ENCODE assay signal across 12 cellular contexts in genomic region chr9:88535932-88536324, GRCh38. TPM values are rescaled to one million over a fixed set of nuclear protein-coding genes. Genes with fewer than 3 reads are reported as not detected.
DNase-seq lines count a peak whose midpoint lies in the region; FAIRE-seq and TF ChIP-seq lines count a peak whose summit lies in the region.
"Had no signal": no experiment of that assay in that cellular context is flagged by ENCODE, and none has a peak within 500 bp of the region (broad histone marks: within the 10 kb centered on the region; RNA-seq: fewer than 3 reads in every experiment).

No MANE protein-coding gene starts in this region.

- H3K56ac ChIP-seq in H1 (replicated peaks; ENCODE audit: insufficient read length, low read depth, low read length), result no peak overlapping the region

- H3K27ac ChIP-seq in ACC112 (ENCODE audit: low read depth, low read length) (no peak overlapping the region), H1 (ENCODE audit: low read depth, low read length) (no peak overlapping the region), muscle layer of duodenum (ENCODE audit: low read length) (no peak overlapping the region)

- H2BK120ac ChIP-seq in H1 (replicated peaks; ENCODE audit: low read depth, low read length), result no peak overlapping the region

- H2AFZ ChIP-seq in ACC112 (ENCODE audit: low read length, unreplicated experiment) (no peak overlapping the region), H1 (ENCODE audit: low read length) (no peak overlapping the region)

- H2BK5ac ChIP-seq in H1 (ENCODE audit: low read depth, low read length), result no peak overlapping the region

- peak overlapping the region; percentile 67 to 90 for H3K4me2 ChIP-seq in H1 (ENCODE audit: insufficient read depth in 1 of 2, low read depth in 2 of 2, low read length in 2 of 2)

- H3K23ac ChIP-seq in H1 (ENCODE audit: insufficient read length), result no peak overlapping the region

- no peak overlapping the region for H3K18ac ChIP-seq in H1 (ENCODE audit: extremely low read depth, low read length)

- CTCF ChIA-PET in H1 (lab: Charles Lee; ENCODE audit: partially characterized antibody), result interaction anchor here (0.8 to 2.1 kb wide), 8 partner anchors 15 to 465 kb away, joined by 3 to 6 read pairs (median 3); no protein-coding TSS in a partner anchor

- H3K9ac ChIP-seq in H1 (replicated peaks in 1 of 4; ENCODE audit: extremely low read depth in 1 of 4, low read depth in 3 of 4, low read length in 3 of 4), result no peak overlapping the region

- H3K27me3 Mint-ChIP-seq in activated naive CD8-positive, alpha-beta T cell treated with anti-CD3 and anti-CD28 coated beads for 36 hours, result peaks cover 89% of the 10 kb centered on the region

- peaks cover 8% of the 10 kb centered on the region for H3K4me1 Mint-ChIP-seq in activated naive CD8-positive, alpha-beta T cell treated with anti-CD3 and anti-CD28 coated beads for 36 hours

- peaks cover 1% of the 10 kb centered on the region for H3K9me3 Mint-ChIP-seq in activated naive CD8-positive, alpha-beta T cell treated with anti-CD3 and anti-CD28 coated beads for 36 hours

- H4K8ac ChIP-seq in H1 (ENCODE audit: extremely low read depth, insufficient read depth, low read length), result no peak overlapping the region

- TF ChIP-seq CTCF in H1 (IDR thresholded peaks at IDR 0.05; ENCODE audit: control extremely low read depth in 1 of 3, insufficient read depth in 1 of 3, low read depth in 1 of 3, low read length in 3 of 3), result no peak

- no peak overlapping the region for H2AK5ac ChIP-seq in H1 (ENCODE audit: low read depth, low read length)

- H3K4me3 ChIP-seq in ACC112 (ENCODE audit: low read depth, low read length), result peak overlapping the region; percentile 82
- peak overlapping the region; percentile 55 to 91 (median 62); a peak in 7 of 8 replicates for H3K4me3 ChIP-seq in H1 (ENCODE audit: extremely low read depth in 1 of 4, insufficient read depth in 2 of 4, low read depth in 3 of 4, low read length in 4 of 4)
- peak overlapping the region; percentile 7 to 72 for H3K4me3 ChIP-seq in muscle layer of duodenum (ENCODE audit: low read depth in 1 of 2, low read length in 2 of 2)
- no peak overlapping the region for H3K4me3 ChIP-seq in HAP-1

- H3K79me2 ChIP-seq in ACC112 (ENCODE audit: control insufficient read depth, insufficient read depth, low read length, unreplicated experiment), result peaks cover 16% of the 10 kb centered on the region
- H3K79me2 ChIP-seq in H1 (ENCODE audit: control insufficient read depth in 1 of 2, insufficient read depth in 2 of 2, low read length in 2 of 2), result no peaks in the 10 kb centered on the region

- TF ChIP-seq POLR2A in H1 (IDR thresholded peaks at IDR 0.05; ENCODE audit: control extremely low read depth in 1 of 2, low read depth in 2 of 2, low read length in 2 of 2), result no peak

- peaks cover 13% of the 10 kb centered on the region; the same call in 1 of the 2 replicates for H3K23me2 ChIP-seq in H1 (ENCODE audit: low read depth, low read length)

- H3K4me3 Mint-ChIP-seq in activated naive CD8-positive, alpha-beta T cell treated with anti-CD3 and anti-CD28 coated beads for 36 hours, result no peak overlapping the region

- no peak overlapping the region for H4K91ac ChIP-seq in H1 (replicated peaks; ENCODE audit: insufficient read length, low read length)

- H3K79me1 ChIP-seq in H1 (ENCODE audit: low read depth, low read length), result 0 out of 2 replicates have a peak, but pooled peaks cover 9% of the 10 kb centered on the region

- peaks cover 2 to 7% of the 10 kb centered on the region in 2 experiments for H4K20me1 ChIP-seq in H1 (replicated peaks in 1 of 2; ENCODE audit: control insufficient read depth in 1 of 2, insufficient read depth in 2 of 2, low read length in 2 of 2)

- no peak for TF ChIP-seq RAD21 in H1 (IDR thresholded peaks at IDR 0.05 in 1 of 2, conservative IDR thresholded peaks at IDR 0.05 in 1 of 2; ENCODE audit: low read depth in 2 of 2, low read length in 2 of 2)

- in situ Hi-C loops in HAP-1 (cut with MboI; ENCODE audit: low sequenced_read_pairs), result no loop called here

- TF ChIP-seq EP300 in H1 (IDR thresholded peaks at IDR 0.05; ENCODE audit: borderline replicate concordance in 1 of 2, low read depth in 2 of 2, low read length in 2 of 2), result no peak

- H3K36me3 ChIP-seq in ACC112 (ENCODE audit: insufficient read depth, low read length) (no peaks in the 10 kb centered on the region), H1 (ENCODE audit: control insufficient read depth in 2 of 4, insufficient read depth in 4 of 4, low read length in 3 of 4) (no peaks in the 10 kb centered on the region), muscle layer of duodenum (ENCODE audit: control insufficient read depth in 1 of 2, insufficient read depth in 2 of 2, low read length in 2 of 2) (no peaks in the 10 kb centered on the region), HAP-1 (replicated peaks) (no peaks in the 10 kb centered on the region)
- H3K36me3 ChIP-seq: pancreas had no signal

- H3K36me3 Mint-ChIP-seq in activated naive CD8-positive, alpha-beta T cell treated with anti-CD3 and anti-CD28 coated beads for 36 hours, result no peaks in the 10 kb centered on the region

- H4K5ac ChIP-seq in H1 (ENCODE audit: insufficient read length, low read depth, low read length), result no peak overlapping the region

- POLR2A ChIA-PET in H1 (lab: Charles Lee; ENCODE audit: partially characterized antibody), result interaction anchor here (0.7 to 1.1 kb wide), 4 partner anchors 31 to 209 kb away, joined by 3 read pairs; no protein-coding TSS in a partner anchor

- no peak overlapping the region for H2BK20ac ChIP-seq in H1 (ENCODE audit: low read length)

- H3K4me1 ChIP-seq in ACC112 (ENCODE audit: control insufficient read depth, insufficient read depth, low read length, unreplicated experiment) (peaks cover 35% of the 10 kb centered on the region), H1 (replicated peaks in 1 of 4; ENCODE audit: control insufficient read depth in 3 of 4, insufficient read depth in 4 of 4, low read length in 3 of 4) (peaks cover 0 to 5% (median 4%) of the 10 kb centered on the region in 4 experiments; a peak in 5 of 7 replicates), muscle layer of duodenum (ENCODE audit: control insufficient read depth in 1 of 2, insufficient read depth in 2 of 2, low read length in 2 of 2) (peaks cover 0 to 18% of the 10 kb centered on the region in 2 donors), HAP-1 (peaks cover 6% of the 10 kb centered on the region)

- no peak overlapping the region for H3K4ac ChIP-seq in H1 (replicated peaks; ENCODE audit: insufficient read length, low read depth, low read length)

- no peak for FAIRE-seq in H1 (lab: Jason Lieb, UNC)
- FAIRE-seq: pancreas, TTC549 had no signal

- H3K27me3 ChIP-seq in ACC112 (ENCODE audit: insufficient read depth, low read length) (no peaks in the 10 kb centered on the region), H1 (replicated peaks in 1 of 4; ENCODE audit: control insufficient read depth in 3 of 4, extremely low read depth in 1 of 4, insufficient read depth in 3 of 4, low read length in 3 of 4) (peaks cover 0 to 15% (median 12%) of the 10 kb centered on the region in 4 experiments; a peak in 4 of 7 replicates), muscle layer of duodenum (ENCODE audit: low read depth, low read length) (no peaks in the 10 kb centered on the region), HAP-1 (ENCODE audit: low read depth) (no peaks in the 10 kb centered on the region)
- H3K27me3 ChIP-seq: pancreas had no signal

- no peak overlapping the region for H3K27ac Mint-ChIP-seq in activated naive CD8-positive, alpha-beta T cell treated with anti-CD3 and anti-CD28 coated beads for 36 hours

- WGBS in H1 (ENCODE audit: extremely low coverage in 1 of 2, insufficient coverage in 1 of 2, insufficient read length in 1 of 2, insufficient replicate concordance in 2 of 2, low coverage in 1 of 2, low lambda C conversion rate in 2 of 2, missing lambda C conversion rate in 1 of 2), 2 experiments, result 68% methylated on average over 19 of the region's 26 CpGs; no CpG with 5 or more reads in 1 of the 2 experiments

- H3K14ac ChIP-seq in H1 (ENCODE audit: insufficient read length), result no peak overlapping the region

- no peak overlapping the region for H2BK12ac ChIP-seq in H1 (ENCODE audit: low read depth, low read length)

- H3K9me3 ChIP-seq in H1 (ENCODE audit: insufficient read depth in 2 of 2, low read depth in 1 of 2, low read length in 1 of 2) (no peaks in the 10 kb centered on the region), muscle layer of duodenum (ENCODE audit: control insufficient read depth in 1 of 2, low read length in 2 of 2) (no peaks in the 10 kb centered on the region), HAP-1 (no peaks in the 10 kb centered on the region)
- H3K9me3 ChIP-seq: pancreas had no signal

- no peak overlapping the region for H2BK15ac ChIP-seq in H1 (ENCODE audit: low read length)

- peak; percentile 73 for DNase-seq in HK-2 (ENCODE audit: unreplicated experiment)
- no peak for DNase-seq in H1 (ENCODE audit: low read depth in 1 of 2, low spot score in 2 of 2)
- DNase-seq in iPS-NIHi7 (ENCODE audit: extremely low spot score), result no peak
- no peak for DNase-seq in HAP-1 (ENCODE audit: low spot score in 2 of 2)
- DNase-seq in activated naive CD8-positive, alpha-beta T cell treated with anti-CD3 and anti-CD28 coated beads for 36 hours, result no peak
- no peak for DNase-seq in medulla oblongata (ENCODE audit: extremely low spot score)
- DNase-seq: NCI-H1092 had no signal

TF ChIP-seq in H1, 55 proteins besides CTCF, POLR2A, EP300 and RAD21 (continues in another document):
- no peak for TF ChIP-seq SRF (IDR thresholded peaks at IDR 0.05; ENCODE audit: low read depth, low read length)
- TF ChIP-seq TAF7 (optimal IDR thresholded peaks at IDR 0.05; ENCODE audit: borderline replicate concordance, low read depth, low read length), result no peak
- TF ChIP-seq ASH2L (IDR thresholded peaks at IDR 0.05; ENCODE audit: low read length), result no peak
- TF ChIP-seq BACH1 (IDR thresholded peaks at IDR 0.05; ENCODE audit: low read length), result no peak
- TF ChIP-seq MAFK (IDR thresholded peaks at IDR 0.05; ENCODE audit: low read depth, low read length), result no peak
- no peak for TF ChIP-seq EZH2 (IDR thresholded peaks at IDR 0.05; ENCODE audit: low read depth, low read length, severe bottlenecking)
- TF ChIP-seq CTBP2 (IDR thresholded peaks at IDR 0.05; ENCODE audit: borderline replicate concordance, insufficient read depth, insufficient read length, low read length), result no peak
- TF ChIP-seq SP2 (IDR thresholded peaks at IDR 0.05; ENCODE audit: low read length), result no peak
- TF ChIP-seq SP4 (IDR thresholded peaks at IDR 0.05; ENCODE audit: low read length), result no peak

RNA-seq across cellular contexts. Expression of gene NXNL2, which starts 0.9 kb away (rescaled TPM):
- total RNA-seq in H1 (2021; fragmentation: NEBNext Ultra II Directional; extraction: Animal tissue kit (Norgen Biotek cat#: 25700)), result 1.9 and 2.1 TPM in 2 replicates
- 2.6 and 5.6 TPM in 2 replicates for polyA plus RNA-seq in H1 (2011; rRNA removed)
- polyA plus RNA-seq in H1 (2011; cell fraction: cytosol; rRNA removed), result 3.4 TPM
- polyA plus RNA-seq in H1 (2011; cell fraction: nucleus; rRNA removed), result 4.7 TPM
- polyA plus RNA-seq in H1 (2012, experiment 1 of 2), result 0.58 to 1.6 TPM (median 1.2 TPM) in 4 replicates
- 0.41 TPM for polyA plus RNA-seq in H1 (2012, experiment 2 of 2)
- 1.3 TPM for polyA plus RNA-seq in H1 (2013, experiment 1 of 2)
- polyA plus RNA-seq in H1 (2013, experiment 2 of 2), result 0.98 TPM
- polyA minus RNA-seq in H1 (2011; rRNA and poly(A)+ RNA removed), result 0.61 and 0.98 TPM in 2 replicates
- 1.2 TPM for polyA minus RNA-seq in H1 (2011; cell fraction: cytosol; rRNA and poly(A)+ RNA removed)
- 6.5 TPM for polyA minus RNA-seq in H1 (2011; cell fraction: nucleus; rRNA and poly(A)+ RNA removed)
- not detected for total RNA-seq in activated naive CD8-positive, alpha-beta T cell treated with anti-CD3 and anti-CD28 coated beads for 36 hours
- total RNA-seq: H4 had no signal
